ENCODE assay signal across 1 cellular context in genomic region chr3:39766909-39767308, GRCh38. TPM values are rescaled to one million over a fixed set of nuclear protein-coding genes. Genes with fewer than 3 reads are reported as not detected.
"Had no signal": no experiment of that assay in that cellular context is flagged by ENCODE, and none has a peak within 500 bp of the region (broad histone marks: within the 10 kb centered on the region; RNA-seq: fewer than 3 reads in every experiment).

No MANE protein-coding gene starts in this region.

RNA-seq across cellular contexts. Expression of gene MYRIP, which starts 42.5 kb away (rescaled TPM):
- total RNA-seq: G401 had no signal
